10 cellular contexts compared by ENCODE assay signal in the genomic region with DNA sequence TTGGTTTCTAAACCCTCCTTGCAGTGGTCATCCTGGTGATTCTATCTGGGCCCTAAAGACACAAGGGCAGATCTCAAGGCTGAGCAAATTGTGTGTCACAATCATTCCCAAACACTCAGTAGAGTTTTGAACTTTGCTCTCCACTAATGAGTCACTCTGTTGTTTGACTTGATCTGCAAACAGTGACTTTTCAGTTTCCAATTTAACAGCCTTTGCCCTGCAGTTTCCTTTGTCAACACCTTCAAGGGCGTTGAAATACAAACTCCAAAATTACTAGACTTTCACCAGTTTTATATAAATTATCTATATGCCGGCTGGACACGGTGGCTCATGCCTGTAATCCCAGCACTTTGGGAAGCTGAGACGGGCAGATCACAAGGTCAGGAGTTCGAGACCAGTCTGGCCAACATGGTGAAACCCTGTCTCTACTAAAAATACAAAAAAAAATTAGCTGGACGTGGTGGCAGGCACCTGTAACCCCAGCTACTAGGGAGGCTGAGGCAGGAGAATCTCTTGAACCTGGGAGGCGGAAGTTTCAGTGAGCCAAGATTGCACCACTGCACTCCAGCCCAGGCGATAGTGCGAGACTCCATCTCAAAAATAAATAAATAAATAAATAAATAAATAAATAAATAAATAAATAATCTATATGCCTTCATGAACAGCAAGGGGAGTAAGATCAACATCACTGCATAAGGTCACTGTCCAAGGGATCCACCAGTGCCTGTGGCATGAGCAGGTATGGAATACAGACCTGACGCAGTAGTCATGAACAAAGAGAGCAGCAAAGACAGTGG. TPM values are rescaled to one million over a fixed set of nuclear protein-coding genes. Genes with fewer than 3 reads are reported as not detected.
DNase-seq lines count a peak whose midpoint lies in the region; ATAC-seq and TF ChIP-seq lines count a peak whose summit lies in the region.
"Not testable (repeated sequence)": the region's sequence is repeated elsewhere in the genome, so short reads cannot be mapped to it uniquely, and the experiment has no call there.
"Had no signal": no experiment of that assay in that cellular context is flagged by ENCODE, and none has a peak within 500 bp of the region (broad histone marks: within the 10 kb centered on the region; RNA-seq: fewer than 3 reads in every experiment).

No MANE protein-coding gene starts in this region.

- not testable (repeated sequence) for H3K27ac ChIP-seq in RWPE1; lung (ENCODE audit: low read depth in 1 of 2, low read length in 1 of 2)
- H3K27ac ChIP-seq in esophagus squamous epithelium: peak overlapping the region; percentile 42 to 85 (median 78)

- not testable (repeated sequence) for H3K4me3 Mint-ChIP-seq in activated naive CD8-positive, alpha-beta T cell treated with anti-CD3 and anti-CD28 coated beads, Interleukin-2, amount 50 U/mL, for 24 hours

- H3K27me3 Mint-ChIP-seq in activated naive CD8-positive, alpha-beta T cell treated with anti-CD3 and anti-CD28 coated beads, Interleukin-2, amount 50 U/mL, for 24 hours: not testable (repeated sequence)

- peaks cover 0 to 59% (median 5%) of the 10 kb centered on the region in 3 donors for H3K4me1 ChIP-seq in esophagus squamous epithelium
- H3K4me1 ChIP-seq in lung (ENCODE audit: control insufficient read depth in 2 of 2, insufficient read depth in 2 of 2, low read length in 2 of 2): not testable (repeated sequence)

- DNase-seq in A172 (ENCODE audit: low spot score): peak; percentile 8
- peak; percentile 71 for DNase-seq in HPDE6-E6E7 (ENCODE audit: extremely low spot score)
- DNase-seq in RWPE1 (ENCODE audit: low spot score): peak; percentile 26
- not testable (repeated sequence) for DNase-seq in activated naive CD8-positive, alpha-beta T cell treated with anti-CD3 and anti-CD28 coated beads, Interleukin-2, amount 50 U/mL, for 24 hours; esophagus squamous epithelium (lab: John Stamatoyannopoulos, UW); lung (ENCODE audit: low spot score)

- H3K4me1 Mint-ChIP-seq in activated naive CD8-positive, alpha-beta T cell treated with anti-CD3 and anti-CD28 coated beads, Interleukin-2, amount 50 U/mL, for 24 hours: not testable (repeated sequence)

- H3K4me3 ChIP-seq in esophagus squamous epithelium, lung: not testable (repeated sequence)

- peak overlapping the region; percentile 53 for H3K27ac Mint-ChIP-seq in activated naive CD8-positive, alpha-beta T cell treated with anti-CD3 and anti-CD28 coated beads, Interleukin-2, amount 50 U/mL, for 24 hours

- peaks cover 0 to 94% (median 4%) of the 10 kb centered on the region in 3 donors for H3K36me3 ChIP-seq in esophagus squamous epithelium
- H3K36me3 ChIP-seq in lung (ENCODE audit: control insufficient read depth in 2 of 2, insufficient read depth in 2 of 2, low read length in 2 of 2): peaks cover 13 to 21% of the 10 kb centered on the region in 2 donors

- CTCF ChIA-PET in RWPE1 (lab: Yijun Ruan, JAX): interaction anchor here (0.6 to 0.7 kb wide), 3 partner anchors 26 to 67 kb away, joined by 4 to 5 read pairs (median 4); no protein-coding TSS in a partner anchor

- ATAC-seq in GM18858 (IDR thresholded peaks at IDR 0.05; ENCODE audit: unreplicated experiment): peak; percentile 76
- peak; percentile 85 for ATAC-seq in HG02588 (IDR thresholded peaks at IDR 0.05; ENCODE audit: unreplicated experiment)
- ATAC-seq in activated naive CD8-positive, alpha-beta T cell treated with anti-CD3 and anti-CD28 coated beads, Interleukin-2, amount 50 U/mL, for 24 hours: peak; percentile 82
- ATAC-seq in lung (ENCODE audit: insufficient read depth, low FRiP score): peak; percentile 83

- WGBS in esophagus squamous epithelium, 2 donors: 73 to 77% methylated on average over 9 to 10 of the region's 10 CpGs
- WGBS in lung, 2 donors: 87 to 95% methylated on average over 10 of the region's 10 CpGs

- intact Hi-C loops in esophagus squamous epithelium (cut with DNase I): not testable (repeated sequence)

- POLR2A ChIA-PET in RWPE1 (lab: Yijun Ruan, JAX; ENCODE audit: low non-redundant PET): not testable (repeated sequence)

- H3K9me3 Mint-ChIP-seq in activated naive CD8-positive, alpha-beta T cell treated with anti-CD3 and anti-CD28 coated beads, Interleukin-2, amount 50 U/mL, for 24 hours: not testable (repeated sequence)

- TF ChIP-seq CTCF in RWPE1 (conservative IDR thresholded peaks at IDR 0.05; ENCODE audit: low read depth); esophagus squamous epithelium (IDR thresholded peaks at IDR 0.05); lung (IDR thresholded peaks at IDR 0.05; ENCODE audit: control extremely low read depth, extremely low read depth): not testable (repeated sequence)

- H3K36me3 Mint-ChIP-seq in activated naive CD8-positive, alpha-beta T cell treated with anti-CD3 and anti-CD28 coated beads, Interleukin-2, amount 50 U/mL, for 24 hours (ENCODE audit: low read depth): peaks cover 52% of the 10 kb centered on the region

- not testable (repeated sequence) for H3K27me3 ChIP-seq in esophagus squamous epithelium; lung (ENCODE audit: control insufficient read depth, insufficient read depth)

- TF ChIP-seq POLR2A in esophagus squamous epithelium (IDR thresholded peaks at IDR 0.05): not testable (repeated sequence)

- H3K9me3 ChIP-seq in esophagus squamous epithelium; lung (ENCODE audit: control insufficient read depth in 2 of 2, insufficient read depth in 1 of 2, low read length in 1 of 2): not testable (repeated sequence)

RNA-seq across cellular contexts. Expression of a gene that starts 17.3 kb away (rescaled TPM):
- total RNA-seq in A172 (2014; rRNA removed; shearing (Covaris generic)): 77.5 and 114 TPM in 2 replicates
- total RNA-seq in esophagus squamous epithelium (10 to 100 TPM; 11.8 to 30.6 (median 24.2) TPM), lung (10 to 100 TPM; 17.8 to 20.5 TPM)
- polyA plus RNA-seq in lung: 10 to 100 TPM; 22.3 to 40.4 TPM

RNA-seq across cellular contexts. Expression of a gene that starts 18.2 kb away (rescaled TPM):
- total RNA-seq in A172 (2014; rRNA removed; shearing (Covaris generic)): 41.2 and 55.3 TPM in 2 replicates
- total RNA-seq in esophagus squamous epithelium (10 to 100 TPM; 48.0 to 74.5 (median 61.1) TPM), lung (10 to 100 TPM; 19.2 to 24.8 TPM)
- 100 to 1,000 TPM in 1 of 2 donors, 10 to 100 TPM in 1; 40.1 to 111 TPM for polyA plus RNA-seq in lung

RNA-seq across cellular contexts. Expression of a gene that starts 40.7 kb away (rescaled TPM):
- 0.24 TPM in 1 of 2 replicates, not detected in the other for total RNA-seq in A172 (2014; rRNA removed; shearing (Covaris generic))
- total RNA-seq in esophagus squamous epithelium (1,000 to 10,000 TPM; 1,851 to 3,432 (median 2,556) TPM), lung (10 to 100 TPM in 1 of 2 donors, 1 to 10 TPM in 1; 6.5 to 16.9 TPM)
- 10 to 100 TPM; 45.9 to 52.5 TPM for polyA plus RNA-seq in lung
- total RNA-seq: activated CD8-positive, alpha-beta memory T cell treated with anti-CD3 and anti-CD28 coated beads for 36 hours; dermis microvascular lymphatic vessel endothelial cell had no signal

RNA-seq across cellular contexts. Expression of a gene that starts 50.1 kb away (rescaled TPM):
- total RNA-seq in A172 (2014; rRNA removed; shearing (Covaris generic)): 9.6 and 10.4 TPM in 2 replicates
- 1 to 10 TPM in 3 of 4 donors, under 1 TPM in 1; 0.57 to 4.6 (median 2.1) TPM for total RNA-seq in esophagus squamous epithelium
- 1 to 10 TPM; 6.3 to 7.5 TPM for total RNA-seq in lung
- 1 to 10 TPM; 2.8 to 3.6 TPM for polyA plus RNA-seq in lung

Comparison
In these comparisons a context has a peak if more than half of its experiments do, and no peak if none do; other contexts are left out.
1. RNA of a gene that starts 40.7 kb away (total RNA-seq): 1,851 to 3,432 TPM in esophagus squamous epithelium; 6.5 to 16.9 TPM in lung and 0.24 TPM in A172; every median in the first group is over 100 times any median in the second.
2. Peak in every context shown above with its lines, with median percentiles within 50 percentile points of each other: ATAC-seq.